Comparison of ENCODE assay signal across 10 cellular contexts in genomic region chr12:55899035-55899434, GRCh38. TPM values are rescaled to one million over a fixed set of nuclear protein-coding genes. Genes with fewer than 3 reads are reported as not detected.
A peak's percentile ranks its signal among the peaks of the same experiment; 100 is the strongest.
DNase-seq lines count a peak whose midpoint lies in the region; ATAC-seq and TF ChIP-seq lines count a peak whose summit lies in the region.
"Had no signal": no experiment of that assay in that cellular context is flagged by ENCODE, and none has a peak within 500 bp of the region (broad histone marks: within the 10 kb centered on the region; RNA-seq: fewer than 3 reads in every experiment).

No MANE protein-coding gene starts in this region.

- WGBS in prostate gland, result 82% methylated on average over 2 of the region's 2 CpGs

- intact Hi-C loops in prostate gland (cut with DNase I), result no loop called here

- peak overlapping the region; percentile 60 for H3K27ac Mint-ChIP-seq in activated CD8-positive, alpha-beta memory T cell treated with anti-CD3 and anti-CD28 coated beads, Interleukin-2, amount 10 ng/mL, durations not matched to agents 7 days and 5 days

- H3K4me3 Mint-ChIP-seq in activated CD8-positive, alpha-beta memory T cell treated with anti-CD3 and anti-CD28 coated beads, Interleukin-2, amount 10 ng/mL, durations not matched to agents 7 days and 5 days, result no peak overlapping the region
- H3K4me3 Mint-ChIP-seq: brain had no signal

- no peaks in the 10 kb centered on the region for H3K36me3 ChIP-seq in prostate gland

- peak; percentile 39 for ATAC-seq in activated CD8-positive, alpha-beta memory T cell treated with anti-CD3 and anti-CD28 coated beads, Interleukin-2, amount 10 ng/mL, durations not matched to agents 7 days and 5 days

- H3K4me3 ChIP-seq in HFF-Myc (replicated peaks; ENCODE audit: low read depth, low read length), result no peak overlapping the region
- no peak overlapping the region for H3K4me3 ChIP-seq in prostate gland

- no peaks in the 10 kb centered on the region for H3K27me3 ChIP-seq in prostate gland (replicated peaks; ENCODE audit: insufficient read depth)

- H3K9me3 ChIP-seq in prostate gland, result no peaks in the 10 kb centered on the region

- peaks cover 17% of the 10 kb centered on the region for H3K36me3 Mint-ChIP-seq in activated CD8-positive, alpha-beta memory T cell treated with anti-CD3 and anti-CD28 coated beads, Interleukin-2, amount 10 ng/mL, durations not matched to agents 7 days and 5 days

- no peak overlapping the region for H3K27ac ChIP-seq in prostate gland

- H3K4me1 Mint-ChIP-seq in activated CD8-positive, alpha-beta memory T cell treated with anti-CD3 and anti-CD28 coated beads, Interleukin-2, amount 10 ng/mL, durations not matched to agents 7 days and 5 days, result peaks cover 9% of the 10 kb centered on the region
- H3K4me1 Mint-ChIP-seq: brain had no signal

- H3K4me1 ChIP-seq in prostate gland (replicated peaks), result no peaks in the 10 kb centered on the region

- TF ChIP-seq POLR2A in prostate gland (IDR thresholded peaks at IDR 0.05), result no peak

- no peaks in the 10 kb centered on the region for H3K27me3 Mint-ChIP-seq in activated CD8-positive, alpha-beta memory T cell treated with anti-CD3 and anti-CD28 coated beads, Interleukin-2, amount 10 ng/mL, durations not matched to agents 7 days and 5 days
- H3K27me3 Mint-ChIP-seq: brain had no signal

- no peaks in the 10 kb centered on the region for H3K9me3 Mint-ChIP-seq in activated CD8-positive, alpha-beta memory T cell treated with anti-CD3 and anti-CD28 coated beads, Interleukin-2, amount 10 ng/mL, durations not matched to agents 7 days and 5 days (ENCODE audit: low read depth)
- H3K9me3 Mint-ChIP-seq: brain had no signal

- TF ChIP-seq CTCF in HFF-Myc (IDR thresholded peaks at IDR 0.05; ENCODE audit: low read depth, low read length, missing control alignments) (no peak), prostate gland (IDR thresholded peaks at IDR 0.05) (no peak)

- CTCF ChIA-PET in activated CD8-positive, alpha-beta memory T cell treated with anti-CD3 and anti-CD28 coated beads, Interleukin-2, amount 10 ng/mL, durations not matched to agents 7 days and 5 days (lab: Charles Lee), result interaction anchor here (0.7 to 1.0 kb wide), 2 partner anchors 27 to 130 kb away, joined by 3 to 5 read pairs; no protein-coding TSS in a partner anchor

- peak; percentile 22 for DNase-seq in HFF-Myc (ENCODE audit: extremely low read depth, low read depth)
- DNase-seq in activated CD8-positive, alpha-beta memory T cell treated with anti-CD3 and anti-CD28 coated beads, Interleukin-2, amount 10 ng/mL, durations not matched to agents 7 days and 5 days, result no peak
- peak; percentile 64 for DNase-seq in fibroblast of peridontal ligament (ENCODE audit: extremely low read depth)
- DNase-seq in stimulated activated CD4-positive, alpha-beta T cell treated with anti-CD3 and anti-CD28 coated beads, Interleukin-4, amount 100 ng/mL, for 24 hours, result peak; percentile 51
- no peak for DNase-seq in SW 1271 (lab: John Stamatoyannopoulos, UW)
- no peak for DNase-seq in prostate gland (ENCODE audit: low spot score)
- DNase-seq in NCI-H2029 treated with DMSO at 0.1 percent for 48 hours (lab: John Stamatoyannopoulos, UW), result no peak
- no peak for DNase-seq in SKM-1 (lab: John Stamatoyannopoulos, UW; ENCODE audit: unreplicated experiment)
- DNase-seq: GDM1 had no signal

RNA-seq across cellular contexts. Expression of gene PYM1, which starts 28.7 kb away (rescaled TPM):
- total RNA-seq in activated CD8-positive, alpha-beta memory T cell treated with anti-CD3 and anti-CD28 coated beads, Interleukin-2, amount 10 ng/mL, durations not matched to agents 7 days and 5 days, result 10 to 100 TPM; 46.7 to 56.4 TPM
- total RNA-seq in prostate gland, result 10 to 100 TPM; 89.0 to 94.5 TPM

RNA-seq across cellular contexts. Expression of gene DGKA, which starts 31.9 kb away (rescaled TPM):
- 100 to 1,000 TPM; 301 to 312 TPM for total RNA-seq in activated CD8-positive, alpha-beta memory T cell treated with anti-CD3 and anti-CD28 coated beads, Interleukin-2, amount 10 ng/mL, durations not matched to agents 7 days and 5 days
- total RNA-seq in prostate gland, result 100 to 1,000 TPM in 1 of 2 donors, 10 to 100 TPM in 1; 74.9 to 161 TPM

RNA-seq across cellular contexts. Expression of gene MMP19, which starts 56.3 kb away (rescaled TPM):
- total RNA-seq in activated CD8-positive, alpha-beta memory T cell treated with anti-CD3 and anti-CD28 coated beads, Interleukin-2, amount 10 ng/mL, durations not matched to agents 7 days and 5 days, result not detected
- 1 to 10 TPM in 1 of 2 donors, under 1 TPM in 1; 0.46 to 2.6 TPM for total RNA-seq in prostate gland

Comparison
In these comparisons a context has a peak if more than half of its experiments do, and no peak if none do; other contexts are left out.
1. DNase-seq: peak in HFF-Myc (single experiment), fibroblast of peridontal ligament (single experiment) and stimulated activated CD4-positive, alpha-beta T cell treated with anti-CD3 and anti-CD28 coated beads, Interleukin-4, amount 100 ng/mL, for 24 hours (single experiment); none in activated CD8-positive, alpha-beta memory T cell treated with anti-CD3 and anti-CD28 coated beads, Interleukin-2, amount 10 ng/mL, durations not matched to agents 7 days and 5 days (single experiment), SW 1271 (0 of 2), prostate gland (single experiment), NCI-H2029 treated with DMSO at 0.1 percent for 48 hours (single experiment) and SKM-1 (single experiment).